ENCODE assay signal across 8 cellular contexts in the genomic region with DNA sequence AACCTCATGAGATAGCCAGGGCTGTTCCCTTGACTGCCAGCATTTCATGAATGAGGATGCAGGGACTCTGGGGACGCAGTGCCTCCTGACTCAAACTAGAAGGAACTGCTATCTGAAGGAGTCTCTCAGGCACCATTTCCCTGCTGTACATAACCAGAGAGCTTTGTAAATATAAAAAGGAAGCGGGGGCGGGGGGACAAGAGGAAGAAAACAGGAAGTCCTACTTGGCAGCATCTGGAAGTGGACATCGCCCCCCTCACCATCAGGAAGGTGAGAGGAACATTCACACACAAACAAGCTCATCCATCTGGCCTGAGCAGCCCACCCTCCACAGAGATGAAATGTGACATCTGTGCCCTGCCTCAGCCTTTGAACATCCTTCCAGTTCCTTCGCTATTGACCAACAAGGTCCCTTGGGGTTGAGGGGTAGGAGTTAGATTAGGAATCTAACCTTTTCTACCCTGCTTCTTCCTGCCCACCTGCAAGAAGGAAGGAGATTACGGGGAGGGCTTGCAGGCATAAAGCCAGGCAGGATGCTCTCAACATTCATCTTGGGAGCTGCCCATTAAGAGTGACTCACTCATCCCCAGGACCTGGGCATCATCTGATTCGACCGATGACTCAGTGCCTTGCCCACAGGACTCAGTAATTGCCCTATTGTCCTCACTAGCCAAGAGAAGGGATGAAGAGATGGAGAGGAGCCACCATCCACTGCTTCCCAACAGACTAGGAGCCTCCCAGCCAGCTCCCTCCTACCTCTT. TPM values are rescaled to one million over a fixed set of nuclear protein-coding genes. Genes with fewer than 3 reads are reported as not detected.
A peak's percentile ranks its signal among the peaks of the same experiment; 100 is the strongest.
DNase-seq lines count a peak whose midpoint lies in the region; ATAC-seq and TF ChIP-seq lines count a peak whose summit lies in the region.

No MANE protein-coding gene starts in this region.

- H4K20me1 ChIP-seq in Loucy (ENCODE audit: insufficient read depth, low read length, poor library complexity, severe bottlenecking), result no peaks in the 10 kb centered on the region

- H3K27ac Mint-ChIP-seq in CD14-positive monocyte, result peak overlapping the region; percentile 91 to 99 (median 97)
- no peak overlapping the region for H3K27ac Mint-ChIP-seq in osteocyte (ENCODE audit: unreplicated experiment)

- H3K4me3 ChIP-seq in Loucy (ENCODE audit: low read length, poor library complexity, severe bottlenecking) (no peak overlapping the region), choroid plexus epithelial cell (ENCODE audit: low read depth, low read length) (no peak overlapping the region)

- TF ChIP-seq CTCF in CD14-positive monocyte (IDR thresholded peaks at IDR 0.05), result peak; percentile 25
- TF ChIP-seq CTCF in Loucy (conservative IDR thresholded peaks at IDR 0.05; ENCODE audit: low read length), result no peak
- no peak for TF ChIP-seq CTCF in choroid plexus epithelial cell (conservative IDR thresholded peaks at IDR 0.05; ENCODE audit: low read depth, low read length)
- TF ChIP-seq CTCF in osteocyte (IDR thresholded peaks at IDR 0.05), result no peak

- H3K9me3 ChIP-seq in Loucy (ENCODE audit: insufficient read depth, low read depth, low read length), result no peaks in the 10 kb centered on the region

- H3K4me1 ChIP-seq in Loucy (ENCODE audit: insufficient read depth, low read length, poor library complexity, severe bottlenecking), result peaks cover 60% of the 10 kb centered on the region

- peak overlapping the region; percentile 15 for H3K4me2 ChIP-seq in Loucy (ENCODE audit: low read depth, low read length, poor library complexity, severe bottlenecking)

- H3K4me1 Mint-ChIP-seq in CD14-positive monocyte, result peaks cover 46% of the 10 kb centered on the region
- no peaks in the 10 kb centered on the region for H3K4me1 Mint-ChIP-seq in osteocyte (ENCODE audit: unreplicated experiment)

- H3K36me3 Mint-ChIP-seq in CD14-positive monocyte, result peaks cover 61 to 70% of the 10 kb centered on the region in 2 donors
- peaks cover 5% of the 10 kb centered on the region for H3K36me3 Mint-ChIP-seq in osteocyte (ENCODE audit: unreplicated experiment)

- H2AFZ ChIP-seq in Loucy (ENCODE audit: low read length), result no peak overlapping the region

- H3K27me3 Mint-ChIP-seq in CD14-positive monocyte (ENCODE audit: low read depth in 3 of 3) (peaks cover 0 to 8% (median 8%) of the 10 kb centered on the region in 3 donors), osteocyte (ENCODE audit: unreplicated experiment) (no peaks in the 10 kb centered on the region)

- H3K36me3 ChIP-seq in Loucy (ENCODE audit: insufficient read depth, low read length), result peaks cover 27% of the 10 kb centered on the region; the same call in 1 of the 2 replicates

- no peaks in the 10 kb centered on the region for H3K9me2 ChIP-seq in Loucy (replicated peaks; ENCODE audit: low read depth, low read length)

- intact Hi-C loops in CD14-positive monocyte (cut with micrococcal nuclease), result loop anchor here in 1 of 2 donors (5.0 kb wide), 1 partner anchor 33 kb away; no protein-coding TSS in a partner anchor

- ATAC-seq in GM18519 (IDR thresholded peaks at IDR 0.05; ENCODE audit: low FRiP score, unreplicated experiment) (no peak), HG02981 (IDR thresholded peaks at IDR 0.05; ENCODE audit: unreplicated experiment) (no peak)

- no peaks in the 10 kb centered on the region for H3F3A ChIP-seq in Loucy (ENCODE audit: low read depth)

- peaks cover 0 to 6% (median 2%) of the 10 kb centered on the region in 7 donors for H3K9me3 Mint-ChIP-seq in CD14-positive monocyte
- H3K9me3 Mint-ChIP-seq in osteocyte (ENCODE audit: unreplicated experiment), result no peaks in the 10 kb centered on the region

- peaks cover 38% of the 10 kb centered on the region for H3K79me2 ChIP-seq in Loucy (ENCODE audit: insufficient read depth, low read length)

- H3K27me3 ChIP-seq in Loucy (ENCODE audit: insufficient read depth, low read length, poor library complexity, severe bottlenecking), result no peaks in the 10 kb centered on the region

- DNase-seq in CD14-positive monocyte (ENCODE audit: low spot score), result peak; percentile 93
- peak; percentile 35 for DNase-seq in choroid plexus epithelial cell (ENCODE audit: low read depth)
- DNase-seq in myocyte (ENCODE audit: low read depth), result peak; percentile 76
- DNase-seq in stimulated activated CD4-positive, alpha-beta T cell treated with anti-CD3 and anti-CD28 coated beads, Interleukin-2, amount 100 ng/mL, for 24 hours, result no peak
- no peak for DNase-seq in osteocyte (ENCODE audit: extremely low spot score, unreplicated experiment)

- no peak overlapping the region for H3K9ac ChIP-seq in Loucy (ENCODE audit: low read depth, low read length, poor library complexity, severe bottlenecking)

- H3K4me3 Mint-ChIP-seq in CD14-positive monocyte, result peak overlapping the region in 1 of 2 donors; percentile 57
- H3K4me3 Mint-ChIP-seq in osteocyte (ENCODE audit: unreplicated experiment), result no peak overlapping the region

RNA-seq across cellular contexts. Expression of gene SH3BP5, which starts 31.9 kb away (rescaled TPM):
- 10 to 100 TPM; 10.7 to 22.8 TPM for polyA plus RNA-seq in CD14-positive monocyte
- total RNA-seq in myocyte (12.2 and 13.6 TPM in 2 replicates), osteocyte (4.5 and 5.9 TPM in 2 replicates)
- 40.8 TPM for polyA plus RNA-seq in myocyte (2012)

Comparison
In these comparisons a context has a peak if more than half of its experiments do, and no peak if none do; other contexts are left out.
1. DNase-seq: peak in CD14-positive monocyte (single experiment), choroid plexus epithelial cell (single experiment) and myocyte (single experiment); none in stimulated activated CD4-positive, alpha-beta T cell treated with anti-CD3 and anti-CD28 coated beads, Interleukin-2, amount 100 ng/mL, for 24 hours (0 of 2) and osteocyte (single experiment).